In the genomic region with DNA sequence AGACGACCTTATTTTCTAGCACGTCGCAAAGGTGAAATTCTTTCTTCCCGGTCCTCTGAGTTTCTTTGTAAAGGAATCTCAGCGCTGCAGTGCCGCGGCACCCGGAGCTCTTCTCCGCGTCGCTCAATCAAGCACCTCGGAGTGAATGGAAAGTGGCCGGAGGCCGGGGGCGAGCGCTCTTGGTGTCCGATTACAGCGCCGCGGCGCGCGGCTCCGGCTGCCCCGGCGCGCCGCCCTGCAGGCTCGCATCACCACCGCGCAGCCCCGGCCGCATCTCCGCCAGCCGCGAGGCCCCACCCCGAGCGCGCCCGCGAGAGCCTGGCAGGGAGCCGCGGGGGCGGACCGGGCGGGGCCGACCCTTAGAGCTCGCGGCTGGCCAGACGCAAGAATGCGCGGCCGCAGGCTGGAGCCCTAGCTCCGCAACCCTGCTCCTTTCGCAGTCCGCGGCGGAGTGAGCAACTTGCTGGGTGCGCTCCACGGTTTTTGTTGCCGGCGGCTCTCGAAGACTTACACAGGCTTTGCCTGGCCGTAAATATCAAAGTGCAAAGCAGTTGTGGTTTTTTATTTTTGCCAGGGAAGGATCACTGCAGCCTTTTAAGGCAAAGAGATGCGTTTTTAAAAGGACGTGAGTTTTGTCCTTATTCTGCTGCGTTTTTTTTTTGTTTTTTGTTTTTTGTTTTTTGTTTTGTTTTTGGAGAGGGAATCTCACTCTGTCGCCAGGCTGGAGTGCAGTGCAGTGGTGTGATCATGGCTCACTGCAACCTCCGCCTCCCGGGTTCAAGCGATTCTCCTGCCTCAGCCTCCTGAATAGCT, we compare ENCODE assay signal across 8 cellular contexts. TPM values are rescaled to one million over a fixed set of nuclear protein-coding genes. Genes with fewer than 3 reads are reported as not detected.
DNase-seq lines count a peak whose midpoint lies in the region; FAIRE-seq and TF ChIP-seq lines count a peak whose summit lies in the region.

A gene (minus strand): TSS at position 143 of the 813 bp plus-strand sequence. CDS start 2,270 bp downstream, outside the sequence.

- H3K4me3 Mint-ChIP-seq in T-helper 2 cell treated with Interferon-gamma antibody and Interleukin-4, amounts not matched to agents 5 μg/mL and 100 μg/mL, for 36 hours, result peak within 1 kb of the TSS; percentile 61
- H3K4me3 Mint-ChIP-seq in stimulated activated naive CD8-positive, alpha-beta T cell treated with anti-CD3 and anti-CD28 coated beads, Interleukin-15, Interleukin-2, amounts not matched to agents 100 ng/mL and 50 ng/mL, for 24 hours, result peak within 1 kb of the TSS; percentile 49

- no peak for TF ChIP-seq CTCF in endothelial cell of umbilical vein (IDR thresholded peaks at IDR 0.05; ENCODE audit: extremely low read depth in 1 of 2, insufficient read depth in 1 of 2, low read depth in 1 of 2, low read length in 2 of 2)

- peak within 1 kb of the TSS; percentile 97 for H3K4me2 ChIP-seq in endothelial cell of umbilical vein (ENCODE audit: insufficient read depth, low read length)

- H3K4me1 ChIP-seq in endothelial cell of umbilical vein (ENCODE audit: control insufficient read depth, extremely low read depth, insufficient read depth, low read length), result peaks cover 10% of the 10 kb centered on the region

- CTCF ChIA-PET in endothelial cell of umbilical vein (lab: Charles Lee), result interaction anchor here (0.6 to 7.0 kb wide), 15 partner anchors 9 to 1687 kb away, joined by 3 to 67 read pairs (median 3); no protein-coding TSS in a partner anchor

- no peaks in the 10 kb centered on the region for H3K36me3 ChIP-seq in endothelial cell of umbilical vein (ENCODE audit: control insufficient read depth in 2 of 2, extremely low read depth in 1 of 2, insufficient read depth in 2 of 2, low read length in 2 of 2)

- dilution Hi-C loops in endothelial cell of umbilical vein (cut with MboI; ENCODE audit: extremely low pct_ligation_motif_present, low sequenced_read_pairs), result no loop called here

- peak; percentile 95 for DNase-seq in ELR (ENCODE audit: low read depth)
- peak; percentile 72 for DNase-seq in H54 (ENCODE audit: insufficient read length, low spot score)
- peak; percentile 75 for DNase-seq in NCI-H1092 (lab: John Stamatoyannopoulos, UW)
- DNase-seq in T-helper 2 cell treated with Interferon-gamma antibody and Interleukin-4, amounts not matched to agents 5 μg/mL and 100 μg/mL, for 36 hours (ENCODE audit: low spot score), result peak; percentile 37
- peak; percentile 90 for DNase-seq in endothelial cell of umbilical vein (ENCODE audit: low read depth, low spot score)
- peak; percentile 86 to 95 for DNase-seq in lung microvascular endothelial cell (ENCODE audit: low read depth in 2 of 2)
- no peak for DNase-seq in GF-D8 (lab: John Stamatoyannopoulos, UW)

- peaks cover 49% of the 10 kb centered on the region for H3K27me3 Mint-ChIP-seq in T-helper 2 cell treated with Interferon-gamma antibody and Interleukin-4, amounts not matched to agents 5 μg/mL and 100 μg/mL, for 36 hours (ENCODE audit: low read depth)
- H3K27me3 Mint-ChIP-seq in stimulated activated naive CD8-positive, alpha-beta T cell treated with anti-CD3 and anti-CD28 coated beads, Interleukin-15, Interleukin-2, amounts not matched to agents 100 ng/mL and 50 ng/mL, for 24 hours, result peaks cover 58% of the 10 kb centered on the region

- FAIRE-seq in H54 (lab: Jason Lieb, UNC) (peak; percentile 82), endothelial cell of umbilical vein (lab: Jason Lieb, UNC) (peak; percentile 48)

- POLR2A ChIA-PET in endothelial cell of umbilical vein (lab: Charles Lee), result no interaction called here

- H3K27ac ChIP-seq in endothelial cell of umbilical vein (ENCODE audit: insufficient read depth, low read depth, low read length), result no peak within 1 kb of the TSS

- BruUV-seq in endothelial cell of umbilical vein (replicated peaks; lab: Mats Ljungman, UMichigan), result no TSS peak

- no peak within 1 kb of the TSS for H3K9ac ChIP-seq in endothelial cell of umbilical vein (replicated peaks; ENCODE audit: extremely low read depth, insufficient read depth, low read length)

- peak within 1 kb of the TSS; percentile 40 for H2AFZ ChIP-seq in endothelial cell of umbilical vein (ENCODE audit: low read depth, low read length)

- no peaks in the 10 kb centered on the region for H3K79me2 ChIP-seq in endothelial cell of umbilical vein (ENCODE audit: control insufficient read depth, insufficient read depth, low read length)

- H3K4me1 Mint-ChIP-seq in T-helper 2 cell treated with Interferon-gamma antibody and Interleukin-4, amounts not matched to agents 5 μg/mL and 100 μg/mL, for 36 hours (ENCODE audit: low read depth), result peaks cover 7% of the 10 kb centered on the region
- peaks cover 6% of the 10 kb centered on the region for H3K4me1 Mint-ChIP-seq in stimulated activated naive CD8-positive, alpha-beta T cell treated with anti-CD3 and anti-CD28 coated beads, Interleukin-15, Interleukin-2, amounts not matched to agents 100 ng/mL and 50 ng/mL, for 24 hours (ENCODE audit: low read depth)

- H4K20me1 ChIP-seq in endothelial cell of umbilical vein (replicated peaks; ENCODE audit: control insufficient read depth, extremely low read depth, insufficient read depth, low read length), result peaks cover 2% of the 10 kb centered on the region

- H3K27ac Mint-ChIP-seq in T-helper 2 cell treated with Interferon-gamma antibody and Interleukin-4, amounts not matched to agents 5 μg/mL and 100 μg/mL, for 36 hours, result no peak within 1 kb of the TSS
- no peak within 1 kb of the TSS for H3K27ac Mint-ChIP-seq in stimulated activated naive CD8-positive, alpha-beta T cell treated with anti-CD3 and anti-CD28 coated beads, Interleukin-15, Interleukin-2, amounts not matched to agents 100 ng/mL and 50 ng/mL, for 24 hours

- H3K9me3 ChIP-seq in endothelial cell of umbilical vein (replicated peaks; ENCODE audit: control insufficient read depth, insufficient read depth, low read length), result no peaks in the 10 kb centered on the region

- peaks cover 57 to 85% of the 10 kb centered on the region in 2 experiments for H3K27me3 ChIP-seq in endothelial cell of umbilical vein (ENCODE audit: control insufficient read depth in 2 of 2, insufficient read depth in 2 of 2, low read length in 2 of 2)

- no peaks in the 10 kb centered on the region for H3K36me3 Mint-ChIP-seq in T-helper 2 cell treated with Interferon-gamma antibody and Interleukin-4, amounts not matched to agents 5 μg/mL and 100 μg/mL, for 36 hours (ENCODE audit: low read depth)
- no peaks in the 10 kb centered on the region for H3K36me3 Mint-ChIP-seq in stimulated activated naive CD8-positive, alpha-beta T cell treated with anti-CD3 and anti-CD28 coated beads, Interleukin-15, Interleukin-2, amounts not matched to agents 100 ng/mL and 50 ng/mL, for 24 hours (ENCODE audit: low read depth)

- no peaks in the 10 kb centered on the region for H3K9me3 Mint-ChIP-seq in T-helper 2 cell treated with Interferon-gamma antibody and Interleukin-4, amounts not matched to agents 5 μg/mL and 100 μg/mL, for 36 hours
- no peaks in the 10 kb centered on the region for H3K9me3 Mint-ChIP-seq in stimulated activated naive CD8-positive, alpha-beta T cell treated with anti-CD3 and anti-CD28 coated beads, Interleukin-15, Interleukin-2, amounts not matched to agents 100 ng/mL and 50 ng/mL, for 24 hours

- TF ChIP-seq POLR2A in H54 (IDR thresholded peaks at IDR 0.05; ENCODE audit: low read depth, low read length) (peak; percentile 71), endothelial cell of umbilical vein (IDR thresholded peaks at IDR 0.05; ENCODE audit: low read depth, low read length) (no peak)

- H3K9me1 ChIP-seq in endothelial cell of umbilical vein (replicated peaks; ENCODE audit: control insufficient read depth, extremely low read depth, insufficient read depth, low read length), result no peaks in the 10 kb centered on the region

- intact Hi-C loops in endothelial cell of umbilical vein (cut with micrococcal nuclease), result loop anchor here (1.0 to 10.0 kb wide), 5 partner anchors 23 to 1806 kb away; no protein-coding TSS in a partner anchor

- H3K4me3 ChIP-seq in endothelial cell of umbilical vein (replicated peaks in 1 of 3; ENCODE audit: insufficient read depth in 1 of 3, low read depth in 1 of 3, low read length in 3 of 3), result peak within 1 kb of the TSS; percentile 10 to 69 (median 14)

TF ChIP-seq in endothelial cell of umbilical vein, 7 proteins besides CTCF, POLR2A, EP300 and RAD21:
- peak; percentile 57 for TF ChIP-seq POLR2AphosphoS5 (IDR thresholded peaks at IDR 0.05; ENCODE audit: insufficient read depth, low read depth, low read length)
- TF ChIP-seq, protein P1, sequence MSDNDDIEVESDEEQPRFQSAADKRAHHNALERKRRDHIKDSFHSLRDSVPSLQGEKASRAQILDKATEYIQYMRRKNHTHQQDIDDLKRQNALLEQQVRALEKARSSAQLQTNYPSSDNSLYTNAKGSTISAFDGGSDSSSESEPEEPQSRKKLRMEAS (IDR thresholded peaks at IDR 0.05; ENCODE audit: insufficient read depth, insufficient read length), result no peak
- TF ChIP-seq FOS (IDR thresholded peaks at IDR 0.05; ENCODE audit: borderline replicate concordance, insufficient read depth, low read length), result peak; percentile 45
TF ChIP-seq in endothelial cell of umbilical vein: peak in this region for 2.

RNA-seq across cellular contexts. Expression of the gene that starts here (rescaled TPM):
- 0.09 and 0.18 TPM in 2 replicates for total RNA-seq in endothelial cell of umbilical vein
- 0.01 TPM in 1 of 2 replicates, not detected in the other for polyA plus RNA-seq in endothelial cell of umbilical vein
- 0.03 and 0.09 TPM in 2 replicates for polyA plus RNA-seq in endothelial cell of umbilical vein (2011; cell fraction: cytosol; rRNA removed)
- polyA plus RNA-seq in endothelial cell of umbilical vein (2011; cell fraction: nucleus; rRNA removed), result 0.04 and 0.06 TPM in 2 replicates
- 0.15 and 0.21 TPM in 2 replicates for polyA plus RNA-seq in endothelial cell of umbilical vein (2012)
- not detected in 2 replicates for polyA minus RNA-seq in endothelial cell of umbilical vein
- 3.4 TPM for polyA minus RNA-seq in endothelial cell of umbilical vein (2011; cell fraction: cytosol; rRNA and poly(A)+ RNA removed)
- 0.96 TPM in 1 of 2 replicates, not detected in the other for polyA minus RNA-seq in endothelial cell of umbilical vein (2011; cell fraction: nucleus; rRNA and poly(A)+ RNA removed)
- 0.20 and 6.1 TPM in 2 replicates for total RNA-seq in lung microvascular endothelial cell
